ENCODE assay signal across 17 cellular contexts in genomic region chr10:24899571-24899970, GRCh38.
"Had no signal": no experiment of that assay in that cellular context is flagged by ENCODE, and none has a peak within 500 bp of the region (broad histone marks: within the 10 kb centered on the region; RNA-seq: fewer than 3 reads in every experiment).

No MANE protein-coding gene starts in this region.

- H3K27ac ChIP-seq: HL-60, SJSA1, SK-N-MC had no signal

- H3K4me3 ChIP-seq: SJSA1, SK-N-MC had no signal

- H3K36me3 ChIP-seq: SJSA1 had no signal

- H3K9me3 ChIP-seq: SJSA1 had no signal

- H3K27me3 ChIP-seq: SJSA1 had no signal

- DNase-seq: Kasumi-1, KG1, MM.1S, NCI-H1092 treated with DMSO at 0.1 percent for 48 hours, NCI-H1436, NCI-H187 treated with DMSO at 0.1 percent for 48 hours, NCI-H2029 treated with DMSO at 0.1 percent for 48 hours, NCI-H2227 treated with DMSO at 0.1 percent for 48 hours, NCI-H524, NCI-H526 treated with DMSO at 0.1 percent for 48 hours, NCI-H748 treated with DMSO at 0.1 percent for 48 hours, Right ventricle myocardium superior, RPMI8226, SIG-M5 had no signal
